ENCODE assay signal across 1 cellular context in genomic region chr19:15331419-15332310, GRCh38.
TF ChIP-seq lines count a peak whose summit lies in the region.

No MANE protein-coding gene starts in this region.

TF ChIP-seq in WTC11, 78 proteins besides CTCF, POLR2A, EP300 and RAD21 (continued from another document and continues in another):
- TF ChIP-seq, protein P1, sequence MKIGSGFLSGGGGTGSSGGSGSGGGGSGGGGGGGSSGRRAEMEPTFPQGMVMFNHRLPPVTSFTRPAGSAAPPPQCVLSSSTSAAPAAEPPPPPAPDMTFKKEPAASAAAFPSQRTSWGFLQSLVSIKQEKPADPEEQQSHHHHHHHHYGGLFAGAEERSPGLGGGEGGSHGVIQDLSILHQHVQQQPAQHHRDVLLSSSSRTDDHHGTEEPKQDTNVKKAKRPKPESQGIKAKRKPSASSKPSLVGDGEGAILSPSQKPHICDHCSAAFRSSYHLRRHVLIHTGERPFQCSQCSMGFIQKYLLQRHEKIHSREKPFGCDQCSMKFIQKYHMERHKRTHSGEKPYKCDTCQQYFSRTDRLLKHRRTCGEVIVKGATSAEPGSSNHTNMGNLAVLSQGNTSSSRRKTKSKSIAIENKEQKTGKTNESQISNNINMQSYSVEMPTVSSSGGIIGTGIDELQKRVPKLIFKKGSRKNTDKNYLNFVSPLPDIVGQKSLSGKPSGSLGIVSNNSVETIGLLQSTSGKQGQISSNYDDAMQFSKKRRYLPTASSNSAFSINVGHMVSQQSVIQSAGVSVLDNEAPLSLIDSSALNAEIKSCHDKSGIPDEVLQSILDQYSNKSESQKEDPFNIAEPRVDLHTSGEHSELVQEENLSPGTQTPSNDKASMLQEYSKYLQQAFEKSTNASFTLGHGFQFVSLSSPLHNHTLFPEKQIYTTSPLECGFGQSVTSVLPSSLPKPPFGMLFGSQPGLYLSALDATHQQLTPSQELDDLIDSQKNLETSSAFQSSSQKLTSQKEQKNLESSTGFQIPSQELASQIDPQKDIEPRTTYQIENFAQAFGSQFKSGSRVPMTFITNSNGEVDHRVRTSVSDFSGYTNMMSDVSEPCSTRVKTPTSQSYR (CRISPR knock-in tag; IDR thresholded peaks at IDR 0.05) = no peak
- TF ChIP-seq, protein P2, sequence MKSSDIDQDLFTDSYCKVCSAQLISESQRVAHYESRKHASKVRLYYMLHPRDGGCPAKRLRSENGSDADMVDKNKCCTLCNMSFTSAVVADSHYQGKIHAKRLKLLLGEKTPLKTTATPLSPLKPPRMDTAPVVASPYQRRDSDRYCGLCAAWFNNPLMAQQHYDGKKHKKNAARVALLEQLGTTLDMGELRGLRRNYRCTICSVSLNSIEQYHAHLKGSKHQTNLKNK (CRISPR knock-in tag; IDR thresholded peaks at IDR 0.05) = no peak
- no peak for TF ChIP-seq GRHL2 (CRISPR knock-in tag; IDR thresholded peaks at IDR 0.05; ENCODE audit: insufficient replicate concordance, severe bottlenecking)
- no peak for TF ChIP-seq FOXP1 (CRISPR knock-in tag; IDR thresholded peaks at IDR 0.05; ENCODE audit: borderline replicate concordance)
- no peak for TF ChIP-seq EMX1 (CRISPR knock-in tag; IDR thresholded peaks at IDR 0.05)
- no peak for TF ChIP-seq ZNF219 (CRISPR knock-in tag; IDR thresholded peaks at IDR 0.05; ENCODE audit: borderline replicate concordance)
- no peak for TF ChIP-seq ZNF121 (CRISPR knock-in tag; IDR thresholded peaks at IDR 0.05)
- no peak for TF ChIP-seq NR1H2 (CRISPR knock-in tag; IDR thresholded peaks at IDR 0.05)
- TF ChIP-seq, protein P3, sequence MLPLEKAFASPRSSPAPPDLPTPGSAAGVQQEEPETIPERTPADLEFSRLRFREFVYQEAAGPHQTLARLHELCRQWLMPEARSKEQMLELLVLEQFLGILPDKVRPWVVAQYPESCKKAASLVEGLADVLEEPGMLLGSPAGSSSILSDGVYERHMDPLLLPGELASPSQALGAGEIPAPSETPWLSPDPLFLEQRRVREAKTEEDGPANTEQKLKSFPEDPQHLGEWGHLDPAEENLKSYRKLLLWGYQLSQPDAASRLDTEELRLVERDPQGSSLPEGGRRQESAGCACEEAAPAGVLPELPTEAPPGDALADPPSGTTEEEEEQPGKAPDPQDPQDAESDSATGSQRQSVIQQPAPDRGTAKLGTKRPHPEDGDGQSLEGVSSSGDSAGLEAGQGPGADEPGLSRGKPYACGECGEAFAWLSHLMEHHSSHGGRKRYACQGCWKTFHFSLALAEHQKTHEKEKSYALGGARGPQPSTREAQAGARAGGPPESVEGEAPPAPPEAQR (CRISPR knock-in tag; IDR thresholded peaks at IDR 0.05) = no peak
- TF ChIP-seq, protein P4, sequence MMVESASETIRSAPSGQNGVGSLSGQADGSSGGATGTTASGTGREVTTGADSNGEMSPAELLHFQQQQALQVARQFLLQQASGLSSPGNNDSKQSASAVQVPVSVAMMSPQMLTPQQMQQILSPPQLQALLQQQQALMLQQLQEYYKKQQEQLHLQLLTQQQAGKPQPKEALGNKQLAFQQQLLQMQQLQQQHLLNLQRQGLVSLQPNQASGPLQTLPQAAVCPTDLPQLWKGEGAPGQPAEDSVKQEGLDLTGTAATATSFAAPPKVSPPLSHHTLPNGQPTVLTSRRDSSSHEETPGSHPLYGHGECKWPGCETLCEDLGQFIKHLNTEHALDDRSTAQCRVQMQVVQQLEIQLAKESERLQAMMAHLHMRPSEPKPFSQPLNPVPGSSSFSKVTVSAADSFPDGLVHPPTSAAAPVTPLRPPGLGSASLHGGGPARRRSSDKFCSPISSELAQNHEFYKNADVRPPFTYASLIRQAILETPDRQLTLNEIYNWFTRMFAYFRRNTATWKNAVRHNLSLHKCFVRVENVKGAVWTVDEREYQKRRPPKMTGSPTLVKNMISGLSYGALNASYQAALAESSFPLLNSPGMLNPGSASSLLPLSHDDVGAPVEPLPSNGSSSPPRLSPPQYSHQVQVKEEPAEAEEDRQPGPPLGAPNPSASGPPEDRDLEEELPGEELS (CRISPR knock-in tag; IDR thresholded peaks at IDR 0.05) = peak; percentile 71; the same call in 1 of the 2 replicates
- TF ChIP-seq TCF7 (CRISPR knock-in tag; IDR thresholded peaks at IDR 0.05; ENCODE audit: low read depth) = no peak
- 0 out of 2 replicates have a peak, but pooled peaks have one; percentile 22 for TF ChIP-seq FOXK1 (CRISPR knock-in tag; IDR thresholded peaks at IDR 0.05)
- TF ChIP-seq, protein P5, sequence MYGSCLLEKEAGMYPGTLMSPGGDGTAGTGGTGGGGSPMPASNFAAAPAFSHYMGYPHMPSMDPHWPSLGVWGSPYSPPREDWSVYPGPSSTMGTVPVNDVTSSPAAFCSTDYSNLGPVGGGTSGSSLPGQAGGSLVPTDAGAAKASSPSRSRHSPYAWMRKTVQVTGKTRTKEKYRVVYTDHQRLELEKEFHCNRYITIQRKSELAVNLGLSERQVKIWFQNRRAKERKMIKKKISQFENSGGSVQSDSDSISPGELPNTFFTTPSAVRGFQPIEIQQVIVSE (CRISPR knock-in tag; IDR thresholded peaks at IDR 0.05; ENCODE audit: borderline replicate concordance) = no peak
- TF ChIP-seq, protein P6, sequence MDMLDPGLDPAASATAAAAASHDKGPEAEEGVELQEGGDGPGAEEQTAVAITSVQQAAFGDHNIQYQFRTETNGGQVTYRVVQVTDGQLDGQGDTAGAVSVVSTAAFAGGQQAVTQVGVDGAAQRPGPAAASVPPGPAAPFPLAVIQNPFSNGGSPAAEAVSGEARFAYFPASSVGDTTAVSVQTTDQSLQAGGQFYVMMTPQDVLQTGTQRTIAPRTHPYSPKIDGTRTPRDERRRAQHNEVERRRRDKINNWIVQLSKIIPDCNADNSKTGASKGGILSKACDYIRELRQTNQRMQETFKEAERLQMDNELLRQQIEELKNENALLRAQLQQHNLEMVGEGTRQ (CRISPR knock-in tag; IDR thresholded peaks at IDR 0.05) = no peak
- TF ChIP-seq, protein P7, sequence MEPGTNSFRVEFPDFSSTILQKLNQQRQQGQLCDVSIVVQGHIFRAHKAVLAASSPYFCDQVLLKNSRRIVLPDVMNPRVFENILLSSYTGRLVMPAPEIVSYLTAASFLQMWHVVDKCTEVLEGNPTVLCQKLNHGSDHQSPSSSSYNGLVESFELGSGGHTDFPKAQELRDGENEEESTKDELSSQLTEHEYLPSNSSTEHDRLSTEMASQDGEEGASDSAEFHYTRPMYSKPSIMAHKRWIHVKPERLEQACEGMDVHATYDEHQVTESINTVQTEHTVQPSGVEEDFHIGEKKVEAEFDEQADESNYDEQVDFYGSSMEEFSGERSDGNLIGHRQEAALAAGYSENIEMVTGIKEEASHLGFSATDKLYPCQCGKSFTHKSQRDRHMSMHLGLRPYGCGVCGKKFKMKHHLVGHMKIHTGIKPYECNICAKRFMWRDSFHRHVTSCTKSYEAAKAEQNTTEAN (CRISPR knock-in tag; IDR thresholded peaks at IDR 0.05) = no peak
- TF ChIP-seq MYBL2 (CRISPR knock-in tag; IDR thresholded peaks at IDR 0.05) = 0 out of 2 replicates have a peak, but pooled peaks have one; percentile 9
- TF ChIP-seq MXD4 (CRISPR knock-in tag; IDR thresholded peaks at IDR 0.05; ENCODE audit: borderline replicate concordance) = no peak
- TF ChIP-seq TEAD4 (CRISPR knock-in tag; IDR thresholded peaks at IDR 0.05) = 0 out of 2 replicates have a peak, but pooled peaks have one; percentile 41
- 0 out of 2 replicates have a peak, but pooled peaks have one; percentile 30 for TF ChIP-seq JUN (CRISPR knock-in tag; IDR thresholded peaks at IDR 0.05)
- peak; percentile 14; the same call in 1 of the 2 replicates for TF ChIP-seq ZNF263 (CRISPR knock-in tag; IDR thresholded peaks at IDR 0.05; ENCODE audit: low read depth)
- no peak for TF ChIP-seq ZNF317 (CRISPR knock-in tag; IDR thresholded peaks at IDR 0.05; ENCODE audit: borderline replicate concordance, low read depth)
- TF ChIP-seq ZNF232 (CRISPR knock-in tag; IDR thresholded peaks at IDR 0.05) = no peak
- TF ChIP-seq ZNF396 (CRISPR knock-in tag; IDR thresholded peaks at IDR 0.05; ENCODE audit: borderline replicate concordance) = no peak
- no peak for TF ChIP-seq ZNF416 (CRISPR knock-in tag; IDR thresholded peaks at IDR 0.05)
- no peak for TF ChIP-seq ZNF425 (CRISPR knock-in tag; conservative IDR thresholded peaks at IDR 0.05)
- TF ChIP-seq NR2C2 (CRISPR knock-in tag; IDR thresholded peaks at IDR 0.05) = no peak
- no peak for TF ChIP-seq ETV6 (CRISPR knock-in tag; IDR thresholded peaks at IDR 0.05)
- TF ChIP-seq NFE2L1 (CRISPR knock-in tag; IDR thresholded peaks at IDR 0.05) = 0 out of 2 replicates have a peak, but pooled peaks have one; percentile 29
- TF ChIP-seq, protein P8, sequence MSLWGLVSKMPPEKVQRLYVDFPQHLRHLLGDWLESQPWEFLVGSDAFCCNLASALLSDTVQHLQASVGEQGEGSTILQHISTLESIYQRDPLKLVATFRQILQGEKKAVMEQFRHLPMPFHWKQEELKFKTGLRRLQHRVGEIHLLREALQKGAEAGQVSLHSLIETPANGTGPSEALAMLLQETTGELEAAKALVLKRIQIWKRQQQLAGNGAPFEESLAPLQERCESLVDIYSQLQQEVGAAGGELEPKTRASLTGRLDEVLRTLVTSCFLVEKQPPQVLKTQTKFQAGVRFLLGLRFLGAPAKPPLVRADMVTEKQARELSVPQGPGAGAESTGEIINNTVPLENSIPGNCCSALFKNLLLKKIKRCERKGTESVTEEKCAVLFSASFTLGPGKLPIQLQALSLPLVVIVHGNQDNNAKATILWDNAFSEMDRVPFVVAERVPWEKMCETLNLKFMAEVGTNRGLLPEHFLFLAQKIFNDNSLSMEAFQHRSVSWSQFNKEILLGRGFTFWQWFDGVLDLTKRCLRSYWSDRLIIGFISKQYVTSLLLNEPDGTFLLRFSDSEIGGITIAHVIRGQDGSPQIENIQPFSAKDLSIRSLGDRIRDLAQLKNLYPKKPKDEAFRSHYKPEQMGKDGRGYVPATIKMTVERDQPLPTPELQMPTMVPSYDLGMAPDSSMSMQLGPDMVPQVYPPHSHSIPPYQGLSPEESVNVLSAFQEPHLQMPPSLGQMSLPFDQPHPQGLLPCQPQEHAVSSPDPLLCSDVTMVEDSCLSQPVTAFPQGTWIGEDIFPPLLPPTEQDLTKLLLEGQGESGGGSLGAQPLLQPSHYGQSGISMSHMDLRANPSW (CRISPR knock-in tag; conservative IDR thresholded peaks at IDR 0.05; ENCODE audit: low read depth) = no peak
- TF ChIP-seq NFATC4 (CRISPR knock-in tag; IDR thresholded peaks at IDR 0.05) = no peak
- TF ChIP-seq NFYB (CRISPR knock-in tag; conservative IDR thresholded peaks at IDR 0.05; ENCODE audit: low read depth) = no peak
- no peak for TF ChIP-seq PRDM15 (CRISPR knock-in tag; IDR thresholded peaks at IDR 0.05)
- no peak for TF ChIP-seq PREB (CRISPR knock-in tag; IDR thresholded peaks at IDR 0.05; ENCODE audit: borderline replicate concordance)
- no peak for TF ChIP-seq ZNF138 (CRISPR knock-in tag; conservative IDR thresholded peaks at IDR 0.05)
- TF ChIP-seq TP53 (CRISPR knock-in tag; IDR thresholded peaks at IDR 0.05) = no peak
- TF ChIP-seq, protein P9, sequence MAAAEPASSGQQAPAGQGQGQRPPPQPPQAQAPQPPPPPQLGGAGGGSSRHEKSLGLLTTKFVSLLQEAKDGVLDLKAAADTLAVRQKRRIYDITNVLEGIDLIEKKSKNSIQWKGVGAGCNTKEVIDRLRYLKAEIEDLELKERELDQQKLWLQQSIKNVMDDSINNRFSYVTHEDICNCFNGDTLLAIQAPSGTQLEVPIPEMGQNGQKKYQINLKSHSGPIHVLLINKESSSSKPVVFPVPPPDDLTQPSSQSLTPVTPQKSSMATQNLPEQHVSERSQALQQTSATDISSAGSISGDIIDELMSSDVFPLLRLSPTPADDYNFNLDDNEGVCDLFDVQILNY (CRISPR knock-in tag; IDR thresholded peaks at IDR 0.05) = no peak
- no peak for TF ChIP-seq SMAD4 (CRISPR knock-in tag; IDR thresholded peaks at IDR 0.05)
